In genomic region chrX:68146054-68146453, GRCh38 we compare ENCODE assay signal across 9 cellular contexts.
A peak's percentile ranks its signal among the peaks of the same experiment; 100 is the strongest.
DNase-seq lines count a peak whose midpoint lies in the region; ATAC-seq and TF ChIP-seq lines count a peak whose summit lies in the region.
"Had no signal": no experiment of that assay in that cellular context is flagged by ENCODE, and none has a peak within 500 bp of the region (broad histone marks: within the 10 kb centered on the region; RNA-seq: fewer than 3 reads in every experiment).

No MANE protein-coding gene starts in this region.

- no peak overlapping the region for H3K9ac ChIP-seq in GM23248

- H3K36me3 ChIP-seq in GM23248 (ENCODE audit: low read depth) (no peaks in the 10 kb centered on the region), RWPE2 (ENCODE audit: low read depth) (no peaks in the 10 kb centered on the region), BE2C (no peaks in the 10 kb centered on the region)

- DNase-seq in GM23248 (peak; percentile 61), RWPE2 (ENCODE audit: low spot score) (no peak), glomerular visceral epithelial cell (ENCODE audit: extremely low spot score) (peak; percentile 30), omental fat pad (ENCODE audit: low spot score) (no peak), OCI-M2 (lab: John Stamatoyannopoulos, UW; ENCODE audit: unreplicated experiment) (no peak), BE2C (no peak)
- DNase-seq in naive thymus-derived CD8-positive, alpha-beta T cell, result no peak

- H3K27ac Mint-ChIP-seq in naive thymus-derived CD8-positive, alpha-beta T cell, result no peak overlapping the region
- H3K27ac Mint-ChIP-seq: activated naive CD4-positive, alpha-beta T cell treated with anti-CD3 and anti-CD28 coated beads, Interleukin-2, amount 50 U/mL, for 24 hours had no signal

- H3K4me3 ChIP-seq in GM23248, result no peak overlapping the region
- no peak overlapping the region for H3K4me3 ChIP-seq in RWPE2 (ENCODE audit: severe bottlenecking)
- no peak overlapping the region for H3K4me3 ChIP-seq in BE2C (ENCODE audit: low read depth, low read length)

- no peaks in the 10 kb centered on the region for H3K9me2 ChIP-seq in GM23248 (ENCODE audit: insufficient read depth)

- H3K4me2 ChIP-seq in GM23248 (ENCODE audit: unreplicated experiment), result no peak overlapping the region

- peak; percentile 76; the same call in 2 of the 3 replicates for ATAC-seq in RWPE2 (ENCODE audit: low read depth)
- ATAC-seq in omental fat pad (ENCODE audit: low FRiP score), result no peak
- ATAC-seq in naive thymus-derived CD8-positive, alpha-beta T cell, result no peak

- in situ Hi-C loops in GM23248 (cut with MboI), result no loop called here

- H3K9me3 Mint-ChIP-seq in naive thymus-derived CD8-positive, alpha-beta T cell, result no peaks in the 10 kb centered on the region
- H3K9me3 Mint-ChIP-seq: activated naive CD4-positive, alpha-beta T cell treated with anti-CD3 and anti-CD28 coated beads, Interleukin-2, amount 50 U/mL, for 24 hours had no signal

- no peaks in the 10 kb centered on the region for H3K9me3 ChIP-seq in GM23248 (ENCODE audit: low read depth)
- H3K9me3 ChIP-seq in RWPE2 (ENCODE audit: severe bottlenecking), result no peaks in the 10 kb centered on the region
- no peaks in the 10 kb centered on the region for H3K9me3 ChIP-seq in BE2C

- H3K4me1 Mint-ChIP-seq in naive thymus-derived CD8-positive, alpha-beta T cell, result no peaks in the 10 kb centered on the region
- H3K4me1 Mint-ChIP-seq: activated naive CD4-positive, alpha-beta T cell treated with anti-CD3 and anti-CD28 coated beads, Interleukin-2, amount 50 U/mL, for 24 hours had no signal

- no peaks in the 10 kb centered on the region for H3F3A ChIP-seq in GM23248 (ENCODE audit: insufficient read depth)

- POLR2A ChIA-PET in naive thymus-derived CD8-positive, alpha-beta T cell (lab: Charles Lee), result no interaction called here

- H2AFZ ChIP-seq in GM23248, result no peak overlapping the region

- 0 to 10% methylated on average over 2 of the region's 2 CpGs for WGBS in GM23248 (ENCODE audit: low coverage in 1 of 2, low lambda C conversion rate in 2 of 2, missing lambda C conversion rate in 2 of 2), 2 experiments

- no peak overlapping the region for H3K4me3 Mint-ChIP-seq in naive thymus-derived CD8-positive, alpha-beta T cell
- H3K4me3 Mint-ChIP-seq: activated naive CD4-positive, alpha-beta T cell treated with anti-CD3 and anti-CD28 coated beads, Interleukin-2, amount 50 U/mL, for 24 hours had no signal

- no peak overlapping the region for H3K27ac ChIP-seq in 22Rv1
- H3K27ac ChIP-seq in GM23248, result no peak overlapping the region
- no peak overlapping the region for H3K27ac ChIP-seq in RWPE2 (ENCODE audit: poor library complexity, severe bottlenecking)

- no peaks in the 10 kb centered on the region for H4K20me1 ChIP-seq in GM23248 (ENCODE audit: insufficient read depth)

- no peaks in the 10 kb centered on the region for H3K79me2 ChIP-seq in GM23248 (ENCODE audit: insufficient read depth)

- no peaks in the 10 kb centered on the region for H3K4me1 ChIP-seq in GM23248 (ENCODE audit: insufficient read depth)
- H3K4me1 ChIP-seq in RWPE2 (ENCODE audit: insufficient read depth, poor library complexity, severe bottlenecking), result no peaks in the 10 kb centered on the region
- H3K4me1 ChIP-seq in BE2C, result no peaks in the 10 kb centered on the region

- H3K36me3 Mint-ChIP-seq in naive thymus-derived CD8-positive, alpha-beta T cell, result no peaks in the 10 kb centered on the region
- H3K36me3 Mint-ChIP-seq: activated naive CD4-positive, alpha-beta T cell treated with anti-CD3 and anti-CD28 coated beads, Interleukin-2, amount 50 U/mL, for 24 hours had no signal

- TF ChIP-seq CTCF in 22Rv1 (IDR thresholded peaks at IDR 0.05) (peak; percentile 59), RWPE2 (IDR thresholded peaks at IDR 0.05; ENCODE audit: poor library complexity, severe bottlenecking) (peak; percentile 38), omental fat pad (IDR thresholded peaks at IDR 0.05) (no peak), BE2C (IDR thresholded peaks at IDR 0.05; ENCODE audit: low read depth, low read length) (no peak)

- peaks cover 0 to 2% (median 0%) of the 10 kb centered on the region in 5 donors for H3K27me3 Mint-ChIP-seq in naive thymus-derived CD8-positive, alpha-beta T cell
- H3K27me3 Mint-ChIP-seq: activated naive CD4-positive, alpha-beta T cell treated with anti-CD3 and anti-CD28 coated beads, Interleukin-2, amount 50 U/mL, for 24 hours had no signal

- H3K27me3 ChIP-seq in GM23248 (replicated peaks; ENCODE audit: insufficient read depth) (no peaks in the 10 kb centered on the region), RWPE2 (ENCODE audit: insufficient read depth, poor library complexity, severe bottlenecking) (no peaks in the 10 kb centered on the region), BE2C (no peaks in the 10 kb centered on the region)

Comparison
In these comparisons a context has a peak if more than half of its experiments do, and no peak if none do; other contexts are left out.
1. CTCF ChIP-seq: peak in 22Rv1 (single experiment) and RWPE2 (single experiment); none in omental fat pad (0 of 3) and BE2C (single experiment).
2. DNase-seq: peak in GM23248 (single experiment) and glomerular visceral epithelial cell (single experiment); none in RWPE2 (single experiment), omental fat pad (single experiment), OCI-M2 (single experiment), naive thymus-derived CD8-positive, alpha-beta T cell (0 of 10) and BE2C (single experiment).